In the genomic region with DNA sequence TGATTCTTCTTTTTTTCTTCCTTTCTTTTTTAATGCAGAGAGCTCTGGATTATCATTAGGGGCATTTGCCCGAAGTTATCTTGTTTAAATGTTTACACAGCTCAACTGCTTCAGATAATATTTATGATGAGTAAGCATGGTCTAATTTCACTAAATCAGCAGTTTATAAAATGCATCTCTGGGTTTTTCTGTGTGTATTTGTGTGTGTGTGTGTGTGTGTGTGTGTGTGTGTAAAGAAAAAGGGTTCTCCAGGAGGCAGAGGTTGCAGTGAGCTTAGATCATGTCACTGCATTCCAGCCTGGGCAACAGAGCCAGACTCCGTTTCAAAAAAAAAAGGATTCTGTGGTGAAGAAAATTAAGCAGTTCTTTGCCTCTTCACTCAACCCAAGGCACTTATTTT, we compare ENCODE assay signal across 1 cellular context.
TF ChIP-seq lines count a peak whose summit lies in the region.

No MANE protein-coding gene starts in this region.

TF ChIP-seq in K562, 482 proteins besides CTCF, POLR2A, EP300 and RAD21 (continued from another document and continues in another):
- TF ChIP-seq TOE1 (IDR thresholded peaks at IDR 0.05; ENCODE audit: borderline replicate concordance) (no peak), TOE1 (CRISPR knock-in tag; IDR thresholded peaks at IDR 0.05; ENCODE audit: borderline replicate concordance, low read depth) (no peak), JUND (IDR thresholded peaks at IDR 0.05; ENCODE audit: borderline replicate concordance, low read depth, low read length) (no peak), JUND (tag; IDR thresholded peaks at IDR 0.05; ENCODE audit: borderline replicate concordance, low read depth, low read length) (peak; percentile 34; the same call in 2 of the 3 replicates), CBFA2T2 (conservative IDR thresholded peaks at IDR 0.05) (peak; percentile 17; the same call in 1 of the 2 replicates), FOXA3 (CRISPR knock-in tag; conservative IDR thresholded peaks at IDR 0.05 in 1 of 2, IDR thresholded peaks at IDR 0.05 in 1 of 2) (peak in 1 of 2 experiments; percentile 88; a peak in 2 of 4 replicates), ETS2 (tag; IDR thresholded peaks at IDR 0.05; ENCODE audit: borderline replicate concordance, poor library complexity, severe bottlenecking) (no peak), NFIC (IDR thresholded peaks at IDR 0.05) (no peak), CCAR2 (IDR thresholded peaks at IDR 0.05; ENCODE audit: low read depth, low read length) (no peak), RBM34 (IDR thresholded peaks at IDR 0.05; ENCODE audit: borderline replicate concordance, insufficient read depth, low read length) (no peak), CREBBP (IDR thresholded peaks at IDR 0.05; ENCODE audit: low read depth, low read length) (no peak), ZNF311 (CRISPR knock-in tag; IDR thresholded peaks at IDR 0.05) (no peak), GABPB2 (CRISPR knock-in tag; conservative IDR thresholded peaks at IDR 0.05) (no peak), ZBTB8A (IDR thresholded peaks at IDR 0.05; ENCODE audit: partially characterized antibody) (no peak), KLF13 (tag; IDR thresholded peaks at IDR 0.05; ENCODE audit: borderline replicate concordance, low read depth) (no peak), ZNF140 (CRISPR knock-in tag; IDR thresholded peaks at IDR 0.05) (no peak), TAF9B (IDR thresholded peaks at IDR 0.05; ENCODE audit: partially characterized antibody) (no peak), ZBTB7A (IDR thresholded peaks at IDR 0.05; ENCODE audit: borderline replicate concordance, control insufficient read depth, low read depth, low read length) (no peak), ZNF134 (CRISPR knock-in tag; conservative IDR thresholded peaks at IDR 0.05) (no peak), FOS (IDR thresholded peaks at IDR 0.05; ENCODE audit: extremely low read depth, insufficient read length) (no peak), ZNF146 (CRISPR knock-in tag; IDR thresholded peaks at IDR 0.05; ENCODE audit: unreplicated experiment) (no peak), ZNF445 (CRISPR knock-in tag; IDR thresholded peaks at IDR 0.05; ENCODE audit: low read depth) (no peak), FOXM1 (IDR thresholded peaks at IDR 0.05; ENCODE audit: low read depth) (peak; percentile 62; the same call in 1 of the 2 replicates), FOXM1 (CRISPR knock-in tag; IDR thresholded peaks at IDR 0.05; ENCODE audit: low read depth) (no peak), ZNF274 (IDR thresholded peaks at IDR 0.05; ENCODE audit: borderline replicate concordance, low read depth, low read length) (no peak), ZNF431 (CRISPR knock-in tag; IDR thresholded peaks at IDR 0.05) (no peak), POLR3A (IDR thresholded peaks at IDR 0.05; ENCODE audit: borderline replicate concordance, extremely low read depth, insufficient read depth, insufficient read length) (no peak), ZNF253 (CRISPR knock-in tag; conservative IDR thresholded peaks at IDR 0.05) (no peak), ZNF124 (CRISPR knock-in tag; IDR thresholded peaks at IDR 0.05) (no peak), BRD4 (IDR thresholded peaks at IDR 0.05) (no peak), FOXJ3 (CRISPR knock-in tag; IDR thresholded peaks at IDR 0.05) (no peak), HDAC8 (tag; IDR thresholded peaks at IDR 0.05) (no peak), ZNF764 (CRISPR knock-in tag; IDR thresholded peaks at IDR 0.05; ENCODE audit: low read depth) (no peak), CXXC5 (CRISPR knock-in tag; IDR thresholded peaks at IDR 0.05) (no peak), MIER1 (IDR thresholded peaks at IDR 0.05; ENCODE audit: low read depth) (no peak), CHCHD3 (CRISPR knock-in tag; IDR thresholded peaks at IDR 0.05) (no peak), MTF1 (CRISPR knock-in tag; IDR thresholded peaks at IDR 0.05; ENCODE audit: borderline replicate concordance) (no peak), HLTF (IDR thresholded peaks at IDR 0.05) (no peak), ZC3H8 (IDR thresholded peaks at IDR 0.05) (no peak), MTA1 (IDR thresholded peaks at IDR 0.05; ENCODE audit: borderline replicate concordance) (0 out of 2 replicates have a peak, but pooled peaks have one; percentile 25), NFATC3 (IDR thresholded peaks at IDR 0.05) (no peak), RUNX1 (IDR thresholded peaks at IDR 0.05; ENCODE audit: low read depth) (no peak), ZNF263 (CRISPR knock-in tag; IDR thresholded peaks at IDR 0.05; ENCODE audit: borderline replicate concordance) (no peak), ZNF316 (IDR thresholded peaks at IDR 0.05) (peak; percentile 99)
- TF ChIP-seq, protein P1, sequence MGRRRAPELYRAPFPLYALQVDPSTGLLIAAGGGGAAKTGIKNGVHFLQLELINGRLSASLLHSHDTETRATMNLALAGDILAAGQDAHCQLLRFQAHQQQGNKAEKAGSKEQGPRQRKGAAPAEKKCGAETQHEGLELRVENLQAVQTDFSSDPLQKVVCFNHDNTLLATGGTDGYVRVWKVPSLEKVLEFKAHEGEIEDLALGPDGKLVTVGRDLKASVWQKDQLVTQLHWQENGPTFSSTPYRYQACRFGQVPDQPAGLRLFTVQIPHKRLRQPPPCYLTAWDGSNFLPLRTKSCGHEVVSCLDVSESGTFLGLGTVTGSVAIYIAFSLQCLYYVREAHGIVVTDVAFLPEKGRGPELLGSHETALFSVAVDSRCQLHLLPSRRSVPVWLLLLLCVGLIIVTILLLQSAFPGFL (CRISPR knock-in tag; IDR thresholded peaks at IDR 0.05), result no peak
- TF ChIP-seq, protein P2, sequence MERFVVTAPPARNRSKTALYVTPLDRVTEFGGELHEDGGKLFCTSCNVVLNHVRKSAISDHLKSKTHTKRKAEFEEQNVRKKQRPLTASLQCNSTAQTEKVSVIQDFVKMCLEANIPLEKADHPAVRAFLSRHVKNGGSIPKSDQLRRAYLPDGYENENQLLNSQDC (CRISPR knock-in tag; IDR thresholded peaks at IDR 0.05), result no peak
- TF ChIP-seq, protein P3, sequence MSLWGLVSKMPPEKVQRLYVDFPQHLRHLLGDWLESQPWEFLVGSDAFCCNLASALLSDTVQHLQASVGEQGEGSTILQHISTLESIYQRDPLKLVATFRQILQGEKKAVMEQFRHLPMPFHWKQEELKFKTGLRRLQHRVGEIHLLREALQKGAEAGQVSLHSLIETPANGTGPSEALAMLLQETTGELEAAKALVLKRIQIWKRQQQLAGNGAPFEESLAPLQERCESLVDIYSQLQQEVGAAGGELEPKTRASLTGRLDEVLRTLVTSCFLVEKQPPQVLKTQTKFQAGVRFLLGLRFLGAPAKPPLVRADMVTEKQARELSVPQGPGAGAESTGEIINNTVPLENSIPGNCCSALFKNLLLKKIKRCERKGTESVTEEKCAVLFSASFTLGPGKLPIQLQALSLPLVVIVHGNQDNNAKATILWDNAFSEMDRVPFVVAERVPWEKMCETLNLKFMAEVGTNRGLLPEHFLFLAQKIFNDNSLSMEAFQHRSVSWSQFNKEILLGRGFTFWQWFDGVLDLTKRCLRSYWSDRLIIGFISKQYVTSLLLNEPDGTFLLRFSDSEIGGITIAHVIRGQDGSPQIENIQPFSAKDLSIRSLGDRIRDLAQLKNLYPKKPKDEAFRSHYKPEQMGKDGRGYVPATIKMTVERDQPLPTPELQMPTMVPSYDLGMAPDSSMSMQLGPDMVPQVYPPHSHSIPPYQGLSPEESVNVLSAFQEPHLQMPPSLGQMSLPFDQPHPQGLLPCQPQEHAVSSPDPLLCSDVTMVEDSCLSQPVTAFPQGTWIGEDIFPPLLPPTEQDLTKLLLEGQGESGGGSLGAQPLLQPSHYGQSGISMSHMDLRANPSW (CRISPR knock-in tag; IDR thresholded peaks at IDR 0.05), result no peak
- TF ChIP-seq, protein P4, sequence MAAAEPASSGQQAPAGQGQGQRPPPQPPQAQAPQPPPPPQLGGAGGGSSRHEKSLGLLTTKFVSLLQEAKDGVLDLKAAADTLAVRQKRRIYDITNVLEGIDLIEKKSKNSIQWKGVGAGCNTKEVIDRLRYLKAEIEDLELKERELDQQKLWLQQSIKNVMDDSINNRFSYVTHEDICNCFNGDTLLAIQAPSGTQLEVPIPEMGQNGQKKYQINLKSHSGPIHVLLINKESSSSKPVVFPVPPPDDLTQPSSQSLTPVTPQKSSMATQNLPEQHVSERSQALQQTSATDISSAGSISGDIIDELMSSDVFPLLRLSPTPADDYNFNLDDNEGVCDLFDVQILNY (CRISPR knock-in tag; IDR thresholded peaks at IDR 0.05), result no peak
- TF ChIP-seq, protein P5, sequence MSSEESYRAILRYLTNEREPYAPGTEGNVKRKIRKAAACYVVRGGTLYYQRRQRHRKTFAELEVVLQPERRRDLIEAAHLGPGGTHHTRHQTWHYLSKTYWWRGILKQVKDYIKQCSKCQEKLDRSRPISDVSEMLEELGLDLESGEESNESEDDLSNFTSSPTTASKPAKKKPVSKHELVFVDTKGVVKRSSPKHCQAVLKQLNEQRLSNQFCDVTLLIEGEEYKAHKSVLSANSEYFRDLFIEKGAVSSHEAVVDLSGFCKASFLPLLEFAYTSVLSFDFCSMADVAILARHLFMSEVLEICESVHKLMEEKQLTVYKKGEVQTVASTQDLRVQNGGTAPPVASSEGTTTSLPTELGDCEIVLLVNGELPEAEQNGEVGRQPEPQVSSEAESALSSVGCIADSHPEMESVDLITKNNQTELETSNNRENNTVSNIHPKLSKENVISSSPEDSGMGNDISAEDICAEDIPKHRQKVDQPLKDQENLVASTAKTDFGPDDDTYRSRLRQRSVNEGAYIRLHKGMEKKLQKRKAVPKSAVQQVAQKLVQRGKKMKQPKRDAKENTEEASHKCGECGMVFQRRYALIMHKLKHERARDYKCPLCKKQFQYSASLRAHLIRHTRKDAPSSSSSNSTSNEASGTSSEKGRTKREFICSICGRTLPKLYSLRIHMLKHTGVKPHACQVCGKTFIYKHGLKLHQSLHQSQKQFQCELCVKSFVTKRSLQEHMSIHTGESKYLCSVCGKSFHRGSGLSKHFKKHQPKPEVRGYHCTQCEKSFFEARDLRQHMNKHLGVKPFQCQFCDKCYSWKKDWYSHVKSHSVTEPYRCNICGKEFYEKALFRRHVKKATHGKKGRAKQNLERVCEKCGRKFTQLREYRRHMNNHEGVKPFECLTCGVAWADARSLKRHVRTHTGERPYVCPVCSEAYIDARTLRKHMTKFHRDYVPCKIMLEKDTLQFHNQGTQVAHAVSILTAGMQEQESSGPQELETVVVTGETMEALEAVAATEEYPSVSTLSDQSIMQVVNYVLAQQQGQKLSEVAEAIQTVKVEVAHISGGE (CRISPR knock-in tag; IDR thresholded peaks at IDR 0.05), result no peak
- TF ChIP-seq, protein P6, sequence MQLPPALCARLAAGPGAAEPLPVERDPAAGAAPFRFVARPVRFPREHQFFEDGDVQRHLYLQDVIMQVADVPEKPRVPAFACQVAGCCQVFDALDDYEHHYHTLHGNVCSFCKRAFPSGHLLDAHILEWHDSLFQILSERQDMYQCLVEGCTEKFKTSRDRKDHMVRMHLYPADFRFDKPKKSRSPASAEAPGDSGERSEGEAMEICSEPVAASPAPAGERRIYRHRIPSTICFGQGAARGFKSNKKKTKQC (CRISPR knock-in tag; IDR thresholded peaks at IDR 0.05), result no peak
- TF ChIP-seq, protein P7, sequence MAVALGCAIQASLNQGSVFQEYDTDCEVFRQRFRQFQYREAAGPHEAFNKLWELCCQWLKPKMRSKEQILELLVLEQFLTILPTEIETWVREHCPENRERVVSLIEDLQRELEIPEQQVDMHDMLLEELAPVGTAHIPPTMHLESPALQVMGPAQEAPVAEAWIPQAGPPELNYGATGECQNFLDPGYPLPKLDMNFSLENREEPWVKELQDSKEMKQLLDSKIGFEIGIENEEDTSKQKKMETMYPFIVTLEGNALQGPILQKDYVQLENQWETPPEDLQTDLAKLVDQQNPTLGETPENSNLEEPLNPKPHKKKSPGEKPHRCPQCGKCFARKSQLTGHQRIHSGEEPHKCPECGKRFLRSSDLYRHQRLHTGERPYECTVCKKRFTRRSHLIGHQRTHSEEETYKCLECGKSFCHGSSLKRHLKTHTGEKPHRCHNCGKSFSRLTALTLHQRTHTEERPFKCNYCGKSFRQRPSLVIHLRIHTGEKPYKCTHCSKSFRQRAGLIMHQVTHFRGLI (CRISPR knock-in tag; IDR thresholded peaks at IDR 0.05), result no peak
- TF ChIP-seq, protein P8, sequence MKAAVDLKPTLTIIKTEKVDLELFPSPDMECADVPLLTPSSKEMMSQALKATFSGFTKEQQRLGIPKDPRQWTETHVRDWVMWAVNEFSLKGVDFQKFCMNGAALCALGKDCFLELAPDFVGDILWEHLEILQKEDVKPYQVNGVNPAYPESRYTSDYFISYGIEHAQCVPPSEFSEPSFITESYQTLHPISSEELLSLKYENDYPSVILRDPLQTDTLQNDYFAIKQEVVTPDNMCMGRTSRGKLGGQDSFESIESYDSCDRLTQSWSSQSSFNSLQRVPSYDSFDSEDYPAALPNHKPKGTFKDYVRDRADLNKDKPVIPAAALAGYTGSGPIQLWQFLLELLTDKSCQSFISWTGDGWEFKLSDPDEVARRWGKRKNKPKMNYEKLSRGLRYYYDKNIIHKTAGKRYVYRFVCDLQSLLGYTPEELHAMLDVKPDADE (conservative IDR thresholded peaks at IDR 0.05; ENCODE audit: control insufficient read depth, low read depth, low read length), result no peak
- TF ChIP-seq, protein P9, sequence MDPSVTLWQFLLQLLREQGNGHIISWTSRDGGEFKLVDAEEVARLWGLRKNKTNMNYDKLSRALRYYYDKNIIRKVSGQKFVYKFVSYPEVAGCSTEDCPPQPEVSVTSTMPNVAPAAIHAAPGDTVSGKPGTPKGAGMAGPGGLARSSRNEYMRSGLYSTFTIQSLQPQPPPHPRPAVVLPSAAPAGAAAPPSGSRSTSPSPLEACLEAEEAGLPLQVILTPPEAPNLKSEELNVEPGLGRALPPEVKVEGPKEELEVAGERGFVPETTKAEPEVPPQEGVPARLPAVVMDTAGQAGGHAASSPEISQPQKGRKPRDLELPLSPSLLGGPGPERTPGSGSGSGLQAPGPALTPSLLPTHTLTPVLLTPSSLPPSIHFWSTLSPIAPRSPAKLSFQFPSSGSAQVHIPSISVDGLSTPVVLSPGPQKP (CRISPR knock-in tag; IDR thresholded peaks at IDR 0.05), result no peak
- TF ChIP-seq, protein P10, sequence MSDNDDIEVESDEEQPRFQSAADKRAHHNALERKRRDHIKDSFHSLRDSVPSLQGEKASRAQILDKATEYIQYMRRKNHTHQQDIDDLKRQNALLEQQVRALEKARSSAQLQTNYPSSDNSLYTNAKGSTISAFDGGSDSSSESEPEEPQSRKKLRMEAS (CRISPR knock-in tag; IDR thresholded peaks at IDR 0.05), result no peak
- TF ChIP-seq, protein P11, sequence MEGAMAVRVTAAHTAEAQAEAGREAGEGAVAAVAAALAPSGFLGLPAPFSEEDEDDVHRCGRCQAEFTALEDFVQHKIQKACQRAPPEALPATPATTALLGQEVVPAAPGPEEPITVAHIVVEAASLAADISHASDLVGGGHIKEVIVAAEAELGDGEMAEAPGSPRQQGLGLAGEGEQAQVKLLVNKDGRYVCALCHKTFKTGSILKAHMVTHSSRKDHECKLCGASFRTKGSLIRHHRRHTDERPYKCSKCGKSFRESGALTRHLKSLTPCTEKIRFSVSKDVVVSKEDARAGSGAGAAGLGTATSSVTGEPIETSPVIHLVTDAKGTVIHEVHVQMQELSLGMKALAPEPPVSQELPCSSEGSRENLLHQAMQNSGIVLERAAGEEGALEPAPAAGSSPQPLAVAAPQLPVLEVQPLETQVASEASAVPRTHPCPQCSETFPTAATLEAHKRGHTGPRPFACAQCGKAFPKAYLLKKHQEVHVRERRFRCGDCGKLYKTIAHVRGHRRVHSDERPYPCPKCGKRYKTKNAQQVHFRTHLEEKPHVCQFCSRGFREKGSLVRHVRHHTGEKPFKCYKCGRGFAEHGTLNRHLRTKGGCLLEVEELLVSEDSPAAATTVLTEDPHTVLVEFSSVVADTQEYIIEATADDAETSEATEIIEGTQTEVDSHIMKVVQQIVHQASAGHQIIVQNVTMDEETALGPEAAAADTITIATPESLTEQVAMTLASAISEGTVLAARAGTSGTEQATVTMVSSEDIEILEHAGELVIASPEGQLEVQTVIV (CRISPR knock-in tag; IDR thresholded peaks at IDR 0.05; ENCODE audit: borderline replicate concordance), result no peak
